In genomic region chr7:135166338-135166989, GRCh38 we compare ENCODE assay signal across 2 cellular contexts.
TF ChIP-seq lines count a peak whose summit lies in the region.

No MANE protein-coding gene starts in this region.

TF ChIP-seq in endothelial cell of umbilical vein, 7 proteins besides CTCF, POLR2A, EP300 and RAD21:
- TF ChIP-seq MYC (IDR thresholded peaks at IDR 0.05; ENCODE audit: low read depth, low read length) = no peak
- no peak for TF ChIP-seq POLR2AphosphoS5 (IDR thresholded peaks at IDR 0.05; ENCODE audit: insufficient read depth, low read depth, low read length)
- TF ChIP-seq MAX (IDR thresholded peaks at IDR 0.05; ENCODE audit: insufficient read depth, insufficient read length) = no peak
- no peak for TF ChIP-seq JUN (IDR thresholded peaks at IDR 0.05; ENCODE audit: borderline replicate concordance, insufficient read depth, insufficient read length, low read depth)
- no peak for TF ChIP-seq EZH2 (IDR thresholded peaks at IDR 0.05; ENCODE audit: borderline replicate concordance, low read depth, low read length, severe bottlenecking)

TF ChIP-seq in SK-N-SH, 30 proteins besides CTCF, POLR2A, EP300 and RAD21:
- TF ChIP-seq NFIC (IDR thresholded peaks at IDR 0.05; ENCODE audit: borderline replicate concordance) = no peak
- TF ChIP-seq RXRA (IDR thresholded peaks at IDR 0.05; ENCODE audit: borderline replicate concordance, low read depth) = no peak
- TF ChIP-seq GABPA (IDR thresholded peaks at IDR 0.05; ENCODE audit: low read depth) = no peak
- TF ChIP-seq USF2 (IDR thresholded peaks at IDR 0.05; ENCODE audit: borderline replicate concordance, low read depth, low read length) = no peak
